In genomic region chr2:74483675-74484164, GRCh38 we compare ENCODE assay signal across 6 cellular contexts. TPM values are rescaled to one million over a fixed set of nuclear protein-coding genes. Genes with fewer than 3 reads are reported as not detected.
A peak's percentile ranks its signal among the peaks of the same experiment; 100 is the strongest.
DNase-seq lines count a peak whose midpoint lies in the region; ATAC-seq, FAIRE-seq and TF ChIP-seq lines count a peak whose summit lies in the region.
"Not testable (repeated sequence)": the region's sequence is repeated elsewhere in the genome, so short reads cannot be mapped to it uniquely, and the experiment has no call there.

No MANE protein-coding gene starts in this region.

- peaks cover 41% of the 10 kb centered on the region for H3K4me1 Mint-ChIP-seq in activated T-cell treated with anti-CD3 and anti-CD28 coated beads, Interleukin-2, amount 50 U/mL, for 24 hours (ENCODE audit: low read depth)
- peaks cover 9 to 27% of the 10 kb centered on the region in 2 donors for H3K4me1 Mint-ChIP-seq in effector memory CD8-positive, alpha-beta T cell (ENCODE audit: low read depth in 2 of 2)

- FAIRE-seq in HepG2 (lab: Jason Lieb, UNC), result not testable (repeated sequence)

- not testable (repeated sequence) for H4K20me1 ChIP-seq in KMS-11 (ENCODE audit: insufficient read depth); HepG2 (ENCODE audit: insufficient read depth, low read length)

- POLR2A ChIA-PET in AG04450 (lab: Yijun Ruan, JAX) (interaction anchor here (0.8 to 2.8 kb wide), 4 partner anchors 29 to 100 kb away, joined by 3 to 16 read pairs (median 10); partner anchors contain the start of genes AUP1, HTRA2 and INO80B), HepG2 (lab: Yijun Ruan, JAX) (interaction anchor here (1.0 to 20.6 kb wide), 12 partner anchors 9 to 93 kb away, joined by 5 to 795 read pairs (median 18); partner anchors contain the start of genes AUP1, DQX1, HTRA2 and INO80B)

- ATAC-seq in effector memory CD8-positive, alpha-beta T cell (replicated peaks); HepG2: not testable (repeated sequence)

- not testable (repeated sequence) for H3K27ac ChIP-seq in AG04450 (ENCODE audit: low read depth, low read length); KMS-11; HepG2 (ENCODE audit: extremely low read length, insufficient read depth, low read length); rectal smooth muscle tissue (ENCODE audit: low read depth, low read length)

- CTCF ChIA-PET in AG04450 (lab: Charles Lee) (interaction anchor here (0.7 to 12.6 kb wide), 12 partner anchors 10 to 306 kb away, joined by 3 to 174 read pairs (median 6); partner anchors contain the start of genes AUP1, HTRA2 and MRPL53), HepG2 (lab: Yijun Ruan, JAX; ENCODE audit: low intra/inter-chr PET ratio, low total read pairs) (interaction anchor here (1.0 to 2.4 kb wide), 7 partner anchors 19 to 104 kb away, joined by 3 to 20 read pairs (median 10); partner anchors contain the start of genes AUP1, HTRA2, INO80B and MOGS)

- H3K27me3 Mint-ChIP-seq in activated T-cell treated with anti-CD3 and anti-CD28 coated beads, Interleukin-2, amount 50 U/mL, for 24 hours; effector memory CD8-positive, alpha-beta T cell: not testable (repeated sequence)

- in situ Hi-C loops in HepG2 (cut with HindIII; ENCODE audit: extremely low pct_ligation_motif_present, low pct_unique_long_range_greater_than_20kb), result loop anchor here (5.0 kb wide), 1 partner anchor 99 kb away; no protein-coding TSS in a partner anchor

- peak overlapping the region; percentile 52 for H3K4me2 ChIP-seq in KMS-11
- peak overlapping the region; percentile 78 for H3K4me2 ChIP-seq in HepG2 (ENCODE audit: low read depth, low read length)

- H3K79me2 ChIP-seq in KMS-11 (ENCODE audit: insufficient read depth, low read depth), result peaks cover 18% of the 10 kb centered on the region
- H3K79me2 ChIP-seq in HepG2 (ENCODE audit: insufficient read depth, low read length), result peaks cover 45% of the 10 kb centered on the region

- WGBS in HepG2 (ENCODE audit: low lambda C conversion rate), result 81% methylated on average over 19 of the region's 19 CpGs

- H3K9me3 ChIP-seq in AG04450 (ENCODE audit: control insufficient read depth, insufficient read depth, low read length); HepG2 (ENCODE audit: low read length): not testable (repeated sequence)

- not testable (repeated sequence) for H3K9me3 Mint-ChIP-seq in activated T-cell treated with anti-CD3 and anti-CD28 coated beads, Interleukin-2, amount 50 U/mL, for 24 hours; effector memory CD8-positive, alpha-beta T cell

- peak overlapping the region; percentile 99 for H3K4me3 Mint-ChIP-seq in activated T-cell treated with anti-CD3 and anti-CD28 coated beads, Interleukin-2, amount 50 U/mL, for 24 hours
- peak overlapping the region; percentile 91 to 97 for H3K4me3 Mint-ChIP-seq in effector memory CD8-positive, alpha-beta T cell

- not testable (repeated sequence) for H3K36me3 ChIP-seq in KMS-11 (ENCODE audit: insufficient read depth); rectal smooth muscle tissue (ENCODE audit: control insufficient read depth, insufficient read depth, low read length)
- H3K36me3 ChIP-seq in HepG2 (replicated peaks in 1 of 2; ENCODE audit: control insufficient read depth in 1 of 2, insufficient read depth in 2 of 2, low read length in 2 of 2), result peaks cover 2 to 10% of the 10 kb centered on the region in 2 experiments; a peak in 4 of 5 replicates

- DNase-seq in AG04450 (ENCODE audit: low read depth, low spot score); activated T-cell treated with anti-CD3 and anti-CD28 coated beads, Interleukin-2, amount 50 U/mL, for 24 hours; effector memory CD8-positive, alpha-beta T cell; HepG2 (ENCODE audit: low spot score): not testable (repeated sequence)

- TF ChIP-seq RAD21 in HepG2 (CRISPR knock-in tag; IDR thresholded peaks at IDR 0.05), result not testable (repeated sequence)

- intact Hi-C loops in HepG2 (cut with micrococcal nuclease; ENCODE audit: unreplicated experiment), result loop anchor here (1.0 kb wide), 5 partner anchors 19 to 104 kb away; partner anchors contain the start of genes AUP1, HTRA2 and PCGF1

- H2AFZ ChIP-seq in KMS-11 (ENCODE audit: low read depth), result peak overlapping the region; percentile 99
- H2AFZ ChIP-seq in HepG2 (ENCODE audit: low read length), result not testable (repeated sequence)

- TF ChIP-seq CTCF in AG04450 (IDR thresholded peaks at IDR 0.05; ENCODE audit: low read depth, low read length); KMS-11 (conservative IDR thresholded peaks at IDR 0.05; ENCODE audit: low read depth, low read length); HepG2 (CRISPR knock-in tag; IDR thresholded peaks at IDR 0.05): not testable (repeated sequence)

- H3K4me1 ChIP-seq in KMS-11 (ENCODE audit: low read depth, poor library complexity, severe bottlenecking), result peaks cover 15% of the 10 kb centered on the region
- peaks cover 74% of the 10 kb centered on the region for H3K4me1 ChIP-seq in HepG2 (ENCODE audit: insufficient read depth, low read length)
- peaks cover 18% of the 10 kb centered on the region for H3K4me1 ChIP-seq in rectal smooth muscle tissue (ENCODE audit: control insufficient read depth, insufficient read depth, low read length)

- TF ChIP-seq POLR2A in HepG2 (IDR thresholded peaks at IDR 0.05; ENCODE audit: insufficient read depth in 1 of 2, low read depth in 2 of 2, low read length in 2 of 2), result not testable (repeated sequence)

- TF ChIP-seq EP300 in HepG2 (IDR thresholded peaks at IDR 0.05; ENCODE audit: low read depth in 2 of 2, low read length in 2 of 2); HepG2 (CRISPR knock-in tag; IDR thresholded peaks at IDR 0.05; ENCODE audit: borderline replicate concordance): not testable (repeated sequence)

- peak overlapping the region; percentile 100 for H3K27ac Mint-ChIP-seq in activated T-cell treated with anti-CD3 and anti-CD28 coated beads, Interleukin-2, amount 50 U/mL, for 24 hours
- peak overlapping the region; percentile 96 to 97 for H3K27ac Mint-ChIP-seq in effector memory CD8-positive, alpha-beta T cell

- H3K36me3 Mint-ChIP-seq in activated T-cell treated with anti-CD3 and anti-CD28 coated beads, Interleukin-2, amount 50 U/mL, for 24 hours (ENCODE audit: low read depth), result peaks cover 67% of the 10 kb centered on the region
- H3K36me3 Mint-ChIP-seq in effector memory CD8-positive, alpha-beta T cell (ENCODE audit: insufficient read depth), result peaks cover 42% of the 10 kb centered on the region

- not testable (repeated sequence) for H3K27me3 ChIP-seq in AG04450 (ENCODE audit: control insufficient read depth, insufficient read depth, low read length); KMS-11 (ENCODE audit: insufficient read depth, low read depth); HepG2 (ENCODE audit: control insufficient read depth in 1 of 2, insufficient read depth in 2 of 2, low read length in 2 of 2); rectal smooth muscle tissue (ENCODE audit: control insufficient read depth, insufficient read depth, low read length)

- BruUV-seq in HepG2 (replicated peaks; lab: Mats Ljungman, UMichigan), result not testable (repeated sequence)

- H3K9ac ChIP-seq in KMS-11, result peak overlapping the region; percentile 90; the same call in 1 of the 2 replicates
- H3K9ac ChIP-seq in HepG2 (ENCODE audit: insufficient read depth, low read depth, low read length), result peak overlapping the region; percentile 91
- H3K9ac ChIP-seq in rectal smooth muscle tissue (ENCODE audit: low read length), result not testable (repeated sequence)

- H3K4me3 ChIP-seq in AG04450 (ENCODE audit: low read depth, low read length), result peak overlapping the region; percentile 99
- not testable (repeated sequence) for H3K4me3 ChIP-seq in KMS-11 (IDR thresholded peaks at IDR 0.05; ENCODE audit: insufficient read depth, low read depth, low read length)
- H3K4me3 ChIP-seq in HepG2 (replicated peaks in 1 of 3; ENCODE audit: insufficient read depth in 1 of 3, low read depth in 2 of 3, low read length in 3 of 3), result peak overlapping the region; percentile 82 to 87 (median 83)
- peak overlapping the region; percentile 91 for H3K4me3 ChIP-seq in rectal smooth muscle tissue (ENCODE audit: low read length)

RNA-seq across cellular contexts. Expression of gene TTC31, which starts 0.8 kb away (rescaled TPM):
- 16.4 and 17.7 TPM in 2 replicates for polyA plus RNA-seq in AG04450 (2011; rRNA removed)
- polyA minus RNA-seq in AG04450 (2011; rRNA and poly(A)+ RNA removed), result 18.3 TPM in 2 replicates
- 21.1 and 28.3 TPM in 2 replicates for total RNA-seq in HepG2 (2016; rRNA removed; fragmentation: Illumina TruSeq; extraction: Trizol)
- 2.7 and 3.0 TPM in 2 replicates for total RNA-seq in HepG2 (2016; cell fraction: cytosol; rRNA removed; fragmentation: Illumina TruSeq; extraction: Trizol; ENCODE audit: low read depth)
- total RNA-seq in HepG2 (2016; cell fraction: insoluble cytoplasmic fraction; rRNA removed; fragmentation: Illumina TruSeq; extraction: Trizol), result 18.2 and 28.7 TPM in 2 replicates
- 6.9 and 8.2 TPM in 2 replicates for total RNA-seq in HepG2 (2016; cell fraction: membrane; rRNA removed; fragmentation: Illumina TruSeq; extraction: Trizol)
- total RNA-seq in HepG2 (2016; cell fraction: nucleus; rRNA removed; fragmentation: Illumina TruSeq; extraction: Trizol), result 47.8 and 48.1 TPM in 2 replicates
- polyA plus RNA-seq in HepG2 (2011; rRNA removed), result 39.5 and 43.4 TPM in 2 replicates
- polyA plus RNA-seq in HepG2 (2011; cell fraction: cytosol; rRNA removed), result 21.8 and 24.0 TPM in 2 replicates
- 180 and 208 TPM in 2 replicates for polyA plus RNA-seq in HepG2 (2011; cell fraction: nucleus; rRNA removed)
- 20.8 and 30.1 TPM in 2 replicates for polyA plus RNA-seq in HepG2 (2012)
- polyA plus RNA-seq in HepG2 (2016; cell fraction: cytosol; fragmentation: Illumina TruSeq; extraction: Trizol; ENCODE audit: low read depth), result 2.3 and 2.7 TPM in 2 replicates
- polyA plus RNA-seq in HepG2 (2016; cell fraction: insoluble cytoplasmic fraction; fragmentation: Illumina TruSeq; extraction: Trizol; ENCODE audit: low read depth), result 21.6 and 25.6 TPM in 2 replicates
- 5.9 and 6.6 TPM in 2 replicates for polyA plus RNA-seq in HepG2 (2016; cell fraction: membrane; fragmentation: Illumina TruSeq; extraction: Trizol; ENCODE audit: low read depth)
- polyA plus RNA-seq in HepG2 (2016; cell fraction: nucleus; fragmentation: Illumina TruSeq; extraction: Trizol; ENCODE audit: insufficient read depth, low read depth), result 99.0 and 111 TPM in 2 replicates
- polyA minus RNA-seq in HepG2 (2011; rRNA and poly(A)+ RNA removed; ENCODE audit: low replicate concordance), result 35.9 and 48.7 TPM in 2 replicates
- polyA minus RNA-seq in HepG2 (2011; cell fraction: cytosol; rRNA and poly(A)+ RNA removed), result 11.7 and 13.3 TPM in 2 replicates
- 72.2 and 74.9 TPM in 2 replicates for polyA minus RNA-seq in HepG2 (2011; cell fraction: nucleus; rRNA and poly(A)+ RNA removed)

RNA-seq across cellular contexts. Expression of gene CCDC142, which starts 0.9 kb away (rescaled TPM):
- polyA plus RNA-seq in AG04450 (2011; rRNA removed) (4.5 and 4.6 TPM in 2 replicates), HepG2 (2011; rRNA removed) (14.7 and 17.7 TPM in 2 replicates)
- 21.2 and 25.0 TPM in 2 replicates for polyA minus RNA-seq in AG04450 (2011; rRNA and poly(A)+ RNA removed)
- total RNA-seq in HepG2 (2016; rRNA removed; fragmentation: Illumina TruSeq; extraction: Trizol), result 8.8 and 30.4 TPM in 2 replicates
- total RNA-seq in HepG2 (2016; cell fraction: cytosol; rRNA removed; fragmentation: Illumina TruSeq; extraction: Trizol; ENCODE audit: low read depth), result 4.8 and 4.9 TPM in 2 replicates
- total RNA-seq in HepG2 (2016; cell fraction: insoluble cytoplasmic fraction; rRNA removed; fragmentation: Illumina TruSeq; extraction: Trizol), result 8.0 and 25.5 TPM in 2 replicates
- total RNA-seq in HepG2 (2016; cell fraction: membrane; rRNA removed; fragmentation: Illumina TruSeq; extraction: Trizol), result 6.2 and 6.3 TPM in 2 replicates
- 51.7 and 65.9 TPM in 2 replicates for total RNA-seq in HepG2 (2016; cell fraction: nucleus; rRNA removed; fragmentation: Illumina TruSeq; extraction: Trizol)
- 5.1 and 6.3 TPM in 2 replicates for polyA plus RNA-seq in HepG2 (2011; cell fraction: cytosol; rRNA removed)
- polyA plus RNA-seq in HepG2 (2011; cell fraction: nucleus; rRNA removed), result 51.7 and 56.4 TPM in 2 replicates
- polyA plus RNA-seq in HepG2 (2012), result 5.2 and 6.8 TPM in 2 replicates
- 0.66 and 0.67 TPM in 2 replicates for polyA plus RNA-seq in HepG2 (2016; cell fraction: cytosol; fragmentation: Illumina TruSeq; extraction: Trizol; ENCODE audit: low read depth)
- 4.3 and 5.0 TPM in 2 replicates for polyA plus RNA-seq in HepG2 (2016; cell fraction: insoluble cytoplasmic fraction; fragmentation: Illumina TruSeq; extraction: Trizol; ENCODE audit: low read depth)
- polyA plus RNA-seq in HepG2 (2016; cell fraction: membrane; fragmentation: Illumina TruSeq; extraction: Trizol; ENCODE audit: low read depth), result 1.4 and 2.5 TPM in 2 replicates
- 76.5 and 76.7 TPM in 2 replicates for polyA plus RNA-seq in HepG2 (2016; cell fraction: nucleus; fragmentation: Illumina TruSeq; extraction: Trizol; ENCODE audit: insufficient read depth, low read depth)
- polyA minus RNA-seq in HepG2 (2011; rRNA and poly(A)+ RNA removed; ENCODE audit: low replicate concordance), result 64.4 and 82.1 TPM in 2 replicates
- 5.7 and 6.4 TPM in 2 replicates for polyA minus RNA-seq in HepG2 (2011; cell fraction: cytosol; rRNA and poly(A)+ RNA removed)
- polyA minus RNA-seq in HepG2 (2011; cell fraction: nucleus; rRNA and poly(A)+ RNA removed), result 87.2 and 94.1 TPM in 2 replicates

RNA-seq across cellular contexts. Expression of gene MRPL53, which starts 11.2 kb away (rescaled TPM):
- 25.9 and 32.8 TPM in 2 replicates for polyA plus RNA-seq in AG04450 (2011; rRNA removed)
- polyA minus RNA-seq in AG04450 (2011; rRNA and poly(A)+ RNA removed), result 15.9 and 20.3 TPM in 2 replicates
- total RNA-seq in HepG2 (2016; rRNA removed; fragmentation: Illumina TruSeq; extraction: Trizol), result 51.9 and 53.8 TPM in 2 replicates
- 42.4 and 54.6 TPM in 2 replicates for total RNA-seq in HepG2 (2016; cell fraction: cytosol; rRNA removed; fragmentation: Illumina TruSeq; extraction: Trizol; ENCODE audit: low read depth)
- 58.8 and 59.3 TPM in 2 replicates for total RNA-seq in HepG2 (2016; cell fraction: insoluble cytoplasmic fraction; rRNA removed; fragmentation: Illumina TruSeq; extraction: Trizol)
- total RNA-seq in HepG2 (2016; cell fraction: membrane; rRNA removed; fragmentation: Illumina TruSeq; extraction: Trizol), result 53.4 and 65.7 TPM in 2 replicates
- 30.0 and 33.7 TPM in 2 replicates for total RNA-seq in HepG2 (2016; cell fraction: nucleus; rRNA removed; fragmentation: Illumina TruSeq; extraction: Trizol)
- polyA plus RNA-seq in HepG2 (2011; rRNA removed), result 28.8 and 34.3 TPM in 2 replicates
- polyA plus RNA-seq in HepG2 (2011; cell fraction: cytosol; rRNA removed), result 30.0 and 63.3 TPM in 2 replicates
- polyA plus RNA-seq in HepG2 (2011; cell fraction: nucleus; rRNA removed), result 49.3 and 53.8 TPM in 2 replicates
- 32.0 and 44.9 TPM in 2 replicates for polyA plus RNA-seq in HepG2 (2012)
- polyA plus RNA-seq in HepG2 (2016; cell fraction: cytosol; fragmentation: Illumina TruSeq; extraction: Trizol; ENCODE audit: low read depth), result 37.9 and 43.7 TPM in 2 replicates
- 43.6 and 45.0 TPM in 2 replicates for polyA plus RNA-seq in HepG2 (2016; cell fraction: insoluble cytoplasmic fraction; fragmentation: Illumina TruSeq; extraction: Trizol; ENCODE audit: low read depth)
- 39.5 and 42.8 TPM in 2 replicates for polyA plus RNA-seq in HepG2 (2016; cell fraction: membrane; fragmentation: Illumina TruSeq; extraction: Trizol; ENCODE audit: low read depth)
- polyA plus RNA-seq in HepG2 (2016; cell fraction: nucleus; fragmentation: Illumina TruSeq; extraction: Trizol; ENCODE audit: insufficient read depth, low read depth), result 61.4 and 66.8 TPM in 2 replicates
- polyA minus RNA-seq in HepG2 (2011; rRNA and poly(A)+ RNA removed; ENCODE audit: low replicate concordance), result 38.1 and 38.8 TPM in 2 replicates
- 13.6 and 15.1 TPM in 2 replicates for polyA minus RNA-seq in HepG2 (2011; cell fraction: cytosol; rRNA and poly(A)+ RNA removed)
- 18.9 and 23.0 TPM in 2 replicates for polyA minus RNA-seq in HepG2 (2011; cell fraction: nucleus; rRNA and poly(A)+ RNA removed)

RNA-seq across cellular contexts. Expression of gene LBX2, which starts 15.7 kb away (rescaled TPM):
- polyA plus RNA-seq in AG04450 (2011; rRNA removed), result 0.76 and 0.86 TPM in 2 replicates
- polyA minus RNA-seq in AG04450 (2011; rRNA and poly(A)+ RNA removed), result 0.37 and 0.48 TPM in 2 replicates
- total RNA-seq in HepG2 (2016; rRNA removed; fragmentation: Illumina TruSeq; extraction: Trizol), result 4.0 and 8.1 TPM in 2 replicates
- total RNA-seq in HepG2 (2016; cell fraction: cytosol; rRNA removed; fragmentation: Illumina TruSeq; extraction: Trizol; ENCODE audit: low read depth), result 1.6 and 4.3 TPM in 2 replicates
- 7.3 and 8.7 TPM in 2 replicates for total RNA-seq in HepG2 (2016; cell fraction: insoluble cytoplasmic fraction; rRNA removed; fragmentation: Illumina TruSeq; extraction: Trizol)
- total RNA-seq in HepG2 (2016; cell fraction: membrane; rRNA removed; fragmentation: Illumina TruSeq; extraction: Trizol), result 2.9 and 6.9 TPM in 2 replicates
- 6.7 and 10.5 TPM in 2 replicates for total RNA-seq in HepG2 (2016; cell fraction: nucleus; rRNA removed; fragmentation: Illumina TruSeq; extraction: Trizol)
- polyA plus RNA-seq in HepG2 (2011; rRNA removed), result 6.4 and 7.3 TPM in 2 replicates
- polyA plus RNA-seq in HepG2 (2011; cell fraction: cytosol; rRNA removed), result 5.1 and 7.2 TPM in 2 replicates
- polyA plus RNA-seq in HepG2 (2011; cell fraction: nucleus; rRNA removed), result 43.6 and 46.5 TPM in 2 replicates
- 7.8 and 8.2 TPM in 2 replicates for polyA plus RNA-seq in HepG2 (2012)
- 3.0 and 3.5 TPM in 2 replicates for polyA plus RNA-seq in HepG2 (2016; cell fraction: cytosol; fragmentation: Illumina TruSeq; extraction: Trizol; ENCODE audit: low read depth)
- polyA plus RNA-seq in HepG2 (2016; cell fraction: insoluble cytoplasmic fraction; fragmentation: Illumina TruSeq; extraction: Trizol; ENCODE audit: low read depth), result 8.9 and 9.5 TPM in 2 replicates
- 4.3 and 5.5 TPM in 2 replicates for polyA plus RNA-seq in HepG2 (2016; cell fraction: membrane; fragmentation: Illumina TruSeq; extraction: Trizol; ENCODE audit: low read depth)
- 14.4 and 14.6 TPM in 2 replicates for polyA plus RNA-seq in HepG2 (2016; cell fraction: nucleus; fragmentation: Illumina TruSeq; extraction: Trizol; ENCODE audit: insufficient read depth, low read depth)
- polyA minus RNA-seq in HepG2 (2011; rRNA and poly(A)+ RNA removed; ENCODE audit: low replicate concordance), result 0.14 and 7.2 TPM in 2 replicates
- 3.6 TPM in 2 replicates for polyA minus RNA-seq in HepG2 (2011; cell fraction: cytosol; rRNA and poly(A)+ RNA removed)
- polyA minus RNA-seq in HepG2 (2011; cell fraction: nucleus; rRNA and poly(A)+ RNA removed), result 9.8 and 12.1 TPM in 2 replicates

RNA-seq across cellular contexts. Expression of gene MOGS, which starts 18.5 kb away (rescaled TPM):
- polyA plus RNA-seq in AG04450 (2011; rRNA removed) (32.8 and 38.0 TPM in 2 replicates), HepG2 (2011; rRNA removed) (117 and 124 TPM in 2 replicates)
- polyA minus RNA-seq in AG04450 (2011; rRNA and poly(A)+ RNA removed), result 41.8 and 50.6 TPM in 2 replicates
- 30.1 and 95.2 TPM in 2 replicates for total RNA-seq in HepG2 (2016; rRNA removed; fragmentation: Illumina TruSeq; extraction: Trizol)
- 8.8 and 11.5 TPM in 2 replicates for total RNA-seq in HepG2 (2016; cell fraction: cytosol; rRNA removed; fragmentation: Illumina TruSeq; extraction: Trizol; ENCODE audit: low read depth)
- 26.3 and 96.7 TPM in 2 replicates for total RNA-seq in HepG2 (2016; cell fraction: insoluble cytoplasmic fraction; rRNA removed; fragmentation: Illumina TruSeq; extraction: Trizol)
- total RNA-seq in HepG2 (2016; cell fraction: membrane; rRNA removed; fragmentation: Illumina TruSeq; extraction: Trizol), result 21.6 and 24.7 TPM in 2 replicates
- total RNA-seq in HepG2 (2016; cell fraction: nucleus; rRNA removed; fragmentation: Illumina TruSeq; extraction: Trizol), result 74.9 and 89.3 TPM in 2 replicates
- polyA plus RNA-seq in HepG2 (2011; cell fraction: cytosol; rRNA removed), result 82.7 and 107 TPM in 2 replicates
- polyA plus RNA-seq in HepG2 (2011; cell fraction: nucleus; rRNA removed), result 164 and 187 TPM in 2 replicates
- polyA plus RNA-seq in HepG2 (2012), result 66.6 and 78.0 TPM in 2 replicates
- 7.9 TPM in 2 replicates for polyA plus RNA-seq in HepG2 (2016; cell fraction: cytosol; fragmentation: Illumina TruSeq; extraction: Trizol; ENCODE audit: low read depth)
- 21.4 and 26.1 TPM in 2 replicates for polyA plus RNA-seq in HepG2 (2016; cell fraction: insoluble cytoplasmic fraction; fragmentation: Illumina TruSeq; extraction: Trizol; ENCODE audit: low read depth)
- 12.9 and 13.0 TPM in 2 replicates for polyA plus RNA-seq in HepG2 (2016; cell fraction: membrane; fragmentation: Illumina TruSeq; extraction: Trizol; ENCODE audit: low read depth)
- polyA plus RNA-seq in HepG2 (2016; cell fraction: nucleus; fragmentation: Illumina TruSeq; extraction: Trizol; ENCODE audit: insufficient read depth, low read depth), result 132 and 137 TPM in 2 replicates
- polyA minus RNA-seq in HepG2 (2011; rRNA and poly(A)+ RNA removed; ENCODE audit: low replicate concordance), result 89.6 and 182 TPM in 2 replicates
- 63.1 and 75.1 TPM in 2 replicates for polyA minus RNA-seq in HepG2 (2011; cell fraction: cytosol; rRNA and poly(A)+ RNA removed)
- 28.6 and 30.3 TPM in 2 replicates for polyA minus RNA-seq in HepG2 (2011; cell fraction: nucleus; rRNA and poly(A)+ RNA removed)
